In genomic region chr11:124748100-124748418, GRCh38 we compare ENCODE assay signal across 20 cellular contexts. TPM values are rescaled to one million over a fixed set of nuclear protein-coding genes. Genes with fewer than 3 reads are reported as not detected.
A peak's percentile ranks its signal among the peaks of the same experiment; 100 is the strongest.
DNase-seq lines count a peak whose midpoint lies in the region; ATAC-seq, FAIRE-seq and TF ChIP-seq lines count a peak whose summit lies in the region.
"Had no signal": no experiment of that assay in that cellular context is flagged by ENCODE, and none has a peak within 500 bp of the region (broad histone marks: within the 10 kb centered on the region; RNA-seq: fewer than 3 reads in every experiment).

No MANE protein-coding gene starts in this region.

- POLR2A ChIA-PET in HCT116 (lab: Charles Lee), result interaction anchor here (1.1 kb wide), 1 partner anchor 15 kb away, joined by 3 read pairs; no protein-coding TSS in a partner anchor

- 55% methylated on average over 7 of the region's 7 CpGs for WGBS in esophagus muscularis mucosa
- 66 to 83% (median 75%) methylated on average over 7 of the region's 7 CpGs for WGBS in spleen, 5 donors

- peaks cover 0 to 28% (median 0%) of the 10 kb centered on the region in 11 experiments; a peak in 6 of 22 replicates for H4K20me1 ChIP-seq in BLaER1 treated with 17β-estradiol and CSF1 and Interleukin-3, amounts not matched to agents 10 nM and 100 nM
- H4K20me1 ChIP-seq in HCT116 (ENCODE audit: insufficient read depth), result no peaks in the 10 kb centered on the region

- H3K4me2 ChIP-seq in BLaER1 treated with 17β-estradiol and CSF1 and Interleukin-3, amounts not matched to agents 10 nM and 100 nM, result peak overlapping the region in 9 of 11 experiments; percentile 0 to 99 (median 43); a peak in 10 of 22 replicates
- peak overlapping the region; percentile 98; the same call in 1 of the 2 replicates for H3K4me2 ChIP-seq in HCT116 (ENCODE audit: low read length)

- BruUV-seq in HCT116 (replicated peaks; lab: Mats Ljungman, UMichigan), result no TSS peak

- no peaks in the 10 kb centered on the region for H3K9me3 ChIP-seq in BLaER1 treated with 17β-estradiol and CSF1 and Interleukin-3, amounts not matched to agents 10 nM and 100 nM (replicated peaks in 1 of 11)
- H3K9me3 ChIP-seq in HCT116 (ENCODE audit: control insufficient read depth in 1 of 2, insufficient read depth in 1 of 2, low read depth in 1 of 2, low read length in 2 of 2) (no peaks in the 10 kb centered on the region), esophagus muscularis mucosa (no peaks in the 10 kb centered on the region), spleen (no peaks in the 10 kb centered on the region), Peyer's patch (no peaks in the 10 kb centered on the region), kidney (ENCODE audit: control insufficient read depth in 1 of 2, low read length in 2 of 2) (no peaks in the 10 kb centered on the region)

- intact Hi-C loops in HCT116 (cut with micrococcal nuclease) (no loop called here), esophagus muscularis mucosa (cut with DNase I) (no loop called here), spleen (cut with DNase I; ENCODE audit: low total_unique reads) (no loop called here), kidney (cut with DNase I) (no loop called here)

- no peak overlapping the region for H3K4me3 ChIP-seq in BLaER1 treated with 17β-estradiol and CSF1 and Interleukin-3, amounts not matched to agents 10 nM and 100 nM
- H3K4me3 ChIP-seq in HCT116 (replicated peaks in 1 of 2; ENCODE audit: low read depth in 1 of 2, low read length in 2 of 2) (no peak overlapping the region), esophagus muscularis mucosa (no peak overlapping the region), spleen (no peak overlapping the region), Peyer's patch (no peak overlapping the region), kidney (ENCODE audit: low read length in 2 of 2) (no peak overlapping the region)

- TF ChIP-seq POLR2A in HCT116 (IDR thresholded peaks at IDR 0.05; ENCODE audit: borderline replicate concordance, extremely low read depth, insufficient read depth, insufficient read length), result no peak
- TF ChIP-seq POLR2A in esophagus muscularis mucosa (IDR thresholded peaks at IDR 0.05; ENCODE audit: low read depth), result no peak
- TF ChIP-seq POLR2A in spleen (IDR thresholded peaks at IDR 0.05), result no peak
- TF ChIP-seq POLR2A in Peyer's patch (IDR thresholded peaks at IDR 0.05), result no peak

- peaks cover 0 to 6% (median 0%) of the 10 kb centered on the region in 11 experiments; a peak in 5 of 22 replicates for H3K36me3 ChIP-seq in BLaER1 treated with 17β-estradiol and CSF1 and Interleukin-3, amounts not matched to agents 10 nM and 100 nM
- H3K36me3 ChIP-seq in HCT116 (ENCODE audit: control insufficient read depth in 1 of 2, insufficient read depth in 2 of 2, low read length in 2 of 2) (no peaks in the 10 kb centered on the region), esophagus muscularis mucosa (peaks cover 0 to 25% (median 0%) of the 10 kb centered on the region in 4 donors), spleen (no peaks in the 10 kb centered on the region), Peyer's patch (no peaks in the 10 kb centered on the region), kidney (ENCODE audit: control insufficient read depth in 1 of 2, insufficient read depth in 2 of 2, low read length in 2 of 2) (no peaks in the 10 kb centered on the region)

- TF ChIP-seq RAD21 in HCT116 (IDR thresholded peaks at IDR 0.05; ENCODE audit: low read depth), result no peak

- TF ChIP-seq EP300 in esophagus muscularis mucosa (IDR thresholded peaks at IDR 0.05), result no peak

- DNase-seq in HCT116 (ENCODE audit: low read depth, low spot score) (no peak), esophagus muscularis mucosa (ENCODE audit: extremely low spot score) (no peak), spleen (no peak), Peyer's patch (no peak), NCI-H345 (lab: John Stamatoyannopoulos, UW) (no peak), kidney (no peak), dedifferentiated amniotic fluid mesenchymal stem cell (ENCODE audit: extremely low spot score) (no peak)
- DNase-seq: activated CD4-positive, alpha-beta T cell treated with anti-CD3 and anti-CD28 coated beads for 48 hours; activated CD8-positive, alpha-beta memory T cell treated with anti-CD3 and anti-CD28 coated beads, Interleukin-2, amount 50 U/mL, for 48 hours; activated gamma-delta T cell treated with Interleukin-2 at 50 U/mL for 16 hours; effector CD8-positive, alpha-beta T cell; mammary epithelial cell; NCI-H1092 treated with DMSO at 0.1 percent for 48 hours; NCI-H2107; NCI-H524 treated with DMSO at 0.1 percent for 48 hours; nephron progenitor cell; stimulated activated naive CD8-positive, alpha-beta T cell treated with anti-CD3 and anti-CD28 coated beads, Interleukin-15, amount 100 ng/mL, for 72 hours had no signal

- no peak for FAIRE-seq in kidney (lab: Jason Lieb, UNC)

- no peaks in the 10 kb centered on the region for H3K9me2 ChIP-seq in HCT116 (ENCODE audit: insufficient read depth)

- H3K79me2 ChIP-seq in HCT116 (ENCODE audit: insufficient read depth, low read length), result no peaks in the 10 kb centered on the region

- no peak overlapping the region for H2AFZ ChIP-seq in HCT116 (ENCODE audit: low read depth, low read length, poor library complexity, severe bottlenecking)

- H3K27me3 ChIP-seq in BLaER1 treated with 17β-estradiol and CSF1 and Interleukin-3, amounts not matched to agents 10 nM and 100 nM, result no peaks in the 10 kb centered on the region; a peak in 1 of 22 replicates
- H3K27me3 ChIP-seq in HCT116 (ENCODE audit: insufficient read depth, low read length) (no peaks in the 10 kb centered on the region), esophagus muscularis mucosa (peaks cover 0 to 99% (median 43%) of the 10 kb centered on the region in 4 donors), spleen (replicated peaks in 1 of 7) (peaks cover 0 to 19% (median 0%) of the 10 kb centered on the region in 7 donors), Peyer's patch (no peaks in the 10 kb centered on the region)

- no peak for ATAC-seq in HCT116
- ATAC-seq: stimulated activated naive CD8-positive, alpha-beta T cell treated with anti-CD3 and anti-CD28 coated beads, Interleukin-15, amount 100 ng/mL, for 72 hours had no signal

- RAD21 ChIA-PET in HCT116 (lab: Charles Lee; ENCODE audit: low non-redundant PET in 1 of 2, low total read pairs in 2 of 2, uncharacterized antibody in 2 of 2, unreplicated experiment in 2 of 2), result no interaction called here

- peaks cover 34 to 76% (median 57%) of the 10 kb centered on the region in 10 experiments for H3K4me1 ChIP-seq in BLaER1 treated with 17β-estradiol and CSF1 and Interleukin-3, amounts not matched to agents 10 nM and 100 nM
- H3K4me1 ChIP-seq in HCT116 (ENCODE audit: control insufficient read depth in 1 of 2, insufficient read depth in 2 of 2, low read length in 2 of 2) (peaks cover 10 to 36% of the 10 kb centered on the region in 2 experiments), esophagus muscularis mucosa (peaks cover 44 to 56% (median 49%) of the 10 kb centered on the region in 4 donors), spleen (peaks cover 0 to 76% (median 58%) of the 10 kb centered on the region in 6 donors), Peyer's patch (peaks cover 0 to 37% (median 3%) of the 10 kb centered on the region in 4 donors), kidney (ENCODE audit: control insufficient read depth in 1 of 2, insufficient read depth in 1 of 2, low read depth in 1 of 2, low read length in 2 of 2) (peaks cover 0 to 20% of the 10 kb centered on the region in 2 donors)

- no peak for TF ChIP-seq CTCF in HCT116 (IDR thresholded peaks at IDR 0.05 in 2 of 3, conservative IDR thresholded peaks at IDR 0.05 in 1 of 3; ENCODE audit: borderline replicate concordance in 1 of 3, insufficient read depth in 1 of 3, low read depth in 2 of 3, low read length in 2 of 3)
- TF ChIP-seq CTCF in esophagus muscularis mucosa (IDR thresholded peaks at IDR 0.05), result no peak
- TF ChIP-seq CTCF in spleen (IDR thresholded peaks at IDR 0.05 in 8 of 11, conservative IDR thresholded peaks at IDR 0.05 in 3 of 11), result no peak
- TF ChIP-seq CTCF in Peyer's patch (IDR thresholded peaks at IDR 0.05), result no peak
- no peak for TF ChIP-seq CTCF in kidney (IDR thresholded peaks at IDR 0.05; ENCODE audit: borderline replicate concordance, extremely low read depth, insufficient read depth)

- no peak overlapping the region for H3K27ac ChIP-seq in BLaER1 treated with 17β-estradiol and CSF1 and Interleukin-3, amounts not matched to agents 10 nM and 100 nM
- no peak overlapping the region for H3K27ac ChIP-seq in HCT116 (ENCODE audit: low read depth, low read length)
- H3K27ac ChIP-seq in esophagus muscularis mucosa (replicated peaks in 1 of 4), result peak overlapping the region in 3 of 4 donors; percentile 18 to 45 (median 34)
- peak overlapping the region in 7 of 8 donors; percentile 7 to 87 (median 54) for H3K27ac ChIP-seq in spleen
- H3K27ac ChIP-seq in Peyer's patch, result peak overlapping the region in 1 of 4 donors; percentile 92
- H3K27ac ChIP-seq in kidney (ENCODE audit: low read depth in 2 of 2, low read length in 2 of 2), result peak overlapping the region in 1 of 2 donors; percentile 23

- H3K9ac ChIP-seq in BLaER1 treated with 17β-estradiol and CSF1 and Interleukin-3, amounts not matched to agents 10 nM and 100 nM, result no peak overlapping the region
- H3K9ac ChIP-seq in HCT116 (ENCODE audit: low read length) (no peak overlapping the region), kidney (ENCODE audit: low read length in 2 of 2) (no peak overlapping the region)

- CTCF ChIA-PET in HCT116 (lab: Charles Lee), result interaction anchor here (0.6 to 2.0 kb wide), 3 partner anchors 9 to 79 kb away, joined by 3 to 6 read pairs (median 4); partner anchors contain the start of genes NRGN, SIAE and SPA17

RNA-seq across cellular contexts. Expression of gene VSIG2, which starts 4.0 kb away (rescaled TPM):
- not detected for total RNA-seq in HCT116 (2021; ENCODE audit: unreplicated experiment)
- 0.05 and 0.08 TPM in 2 replicates for polyA plus RNA-seq in HCT116 (2012)
- under 1 TPM in 1 of 4 donors, not detected in 3; 0.29 TPM for total RNA-seq in esophagus muscularis mucosa
- 1 to 10 TPM in 2 of 7 donors, under 1 TPM in 2, not detected in 3; 0.43 to 1.5 (median 1.0) TPM for total RNA-seq in spleen
- polyA plus RNA-seq in spleen, result 1 to 10 TPM in 2 of 3 donors, under 1 TPM in 1; 0.47 to 2.1 (median 2.0) TPM
- not detected for total RNA-seq in Peyer's patch
- 3.9 TPM for total RNA-seq in kidney
- polyA plus RNA-seq in kidney (ENCODE audit: insufficient read depth, low read depth, low replicate concordance), result 11.7 TPM
- total RNA-seq: LHCN-M2, mammary epithelial cell, skeletal muscle tissue had no signal
- polyA plus RNA-seq: mammary epithelial cell had no signal

RNA-seq across cellular contexts. Expression of gene NRGN, which starts 8.3 kb away (rescaled TPM):
- total RNA-seq in HCT116 (2021; ENCODE audit: unreplicated experiment), result 33.3 TPM
- 14.7 and 19.4 TPM in 2 replicates for polyA plus RNA-seq in HCT116 (2012)
- total RNA-seq in esophagus muscularis mucosa, result 1 to 10 TPM; 1.4 to 2.3 (median 1.6) TPM
- total RNA-seq in spleen, result 10 to 100 TPM; 29.0 to 61.2 (median 46.5) TPM
- polyA plus RNA-seq in spleen, result 10 to 100 TPM; 12.7 to 24.2 (median 15.9) TPM
- 10 to 100 TPM in 1 of 4 donors, under 1 TPM in 1, not detected in 2; 0.67 to 10.7 TPM for total RNA-seq in Peyer's patch
- total RNA-seq in kidney, result 17.9 TPM
- 55.9 TPM for polyA plus RNA-seq in kidney (ENCODE audit: insufficient read depth, low read depth, low replicate concordance)
- total RNA-seq: skeletal muscle tissue had no signal

RNA-seq across cellular contexts. Expression of gene ESAM, which starts 14.0 kb away (rescaled TPM):
- 6.1 TPM for total RNA-seq in HCT116 (2021; ENCODE audit: unreplicated experiment)
- polyA plus RNA-seq in HCT116 (2012), result 4.7 and 6.1 TPM in 2 replicates
- total RNA-seq in esophagus muscularis mucosa, result 10 to 100 TPM; 10.8 to 52.8 (median 41.1) TPM
- total RNA-seq in spleen, result 10 to 100 TPM; 16.2 to 49.2 (median 29.2) TPM
- polyA plus RNA-seq in spleen, result 10 to 100 TPM; 14.3 to 30.9 (median 18.0) TPM
- total RNA-seq in Peyer's patch, result 10 to 100 TPM in 1 of 4 donors, 1 to 10 TPM in 3; 1.2 to 11.1 (median 6.6) TPM
- 63.0 TPM for total RNA-seq in kidney
- 85.8 TPM for polyA plus RNA-seq in kidney (ENCODE audit: insufficient read depth, low read depth, low replicate concordance)
- polyA plus RNA-seq: mammary epithelial cell had no signal

RNA-seq across cellular contexts. Expression of gene MSANTD2, which starts 52.1 kb away (rescaled TPM):
- total RNA-seq in HCT116 (2021; ENCODE audit: unreplicated experiment), result 8.6 TPM
- 1.6 and 1.9 TPM in 2 replicates for polyA plus RNA-seq in HCT116 (2012)
- 10 to 100 TPM in 3 of 4 donors, 1 to 10 TPM in 1; 9.6 to 14.0 (median 12.1) TPM for total RNA-seq in esophagus muscularis mucosa
- total RNA-seq in spleen, result 10 to 100 TPM; 16.5 to 25.8 (median 19.3) TPM
- 10 to 100 TPM in 2 of 3 donors, 1 to 10 TPM in 1; 9.5 to 17.6 (median 13.8) TPM for polyA plus RNA-seq in spleen
- 10 to 100 TPM; 16.5 to 33.8 (median 17.3) TPM for total RNA-seq in Peyer's patch
- 16.4 TPM for total RNA-seq in kidney
- polyA plus RNA-seq in kidney (ENCODE audit: insufficient read depth, low read depth, low replicate concordance), result 6.5 TPM

Comparison
In these comparisons a context has a peak if more than half of its experiments do, and no peak if none do; other contexts are left out.
1. H3K27ac ChIP-seq: peak in esophagus muscularis mucosa (3 of 4) and spleen (7 of 8); none in BLaER1 treated with 17β-estradiol and CSF1 and Interleukin-3, amounts not matched to agents 10 nM and 100 nM (0 of 11) and HCT116 (single experiment).